In the genomic region with DNA sequence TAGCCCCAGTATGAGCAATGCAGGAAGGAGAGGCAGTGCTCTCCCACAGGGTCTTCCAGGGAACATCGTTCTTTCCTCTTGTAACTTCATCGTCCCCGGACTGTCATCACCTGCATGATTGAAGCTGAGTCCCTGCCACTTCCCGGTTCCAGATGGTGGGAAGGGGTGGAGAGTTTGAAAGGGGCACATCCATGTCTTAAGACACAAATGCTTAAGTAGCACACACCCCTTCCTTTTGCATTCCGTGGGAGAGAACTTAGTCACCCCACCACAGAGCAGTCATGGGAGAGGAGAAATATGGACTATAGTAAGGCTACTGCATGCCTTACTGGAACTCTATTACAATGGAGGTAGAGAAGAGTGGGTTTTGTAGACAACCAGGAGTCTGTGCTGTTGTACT, we compare ENCODE assay signal across 25 cellular contexts.
DNase-seq lines count a peak whose midpoint lies in the region; TF ChIP-seq lines count a peak whose summit lies in the region.
"Had no signal": no experiment of that assay in that cellular context is flagged by ENCODE, and none has a peak within 500 bp of the region (broad histone marks: within the 10 kb centered on the region; RNA-seq: fewer than 3 reads in every experiment).

No MANE protein-coding gene starts in this region.

- H3K4me2 ChIP-seq in skeletal muscle satellite cell (ENCODE audit: low read length) = peak overlapping the region; percentile 2
- H3K4me2 ChIP-seq: SK-N-SH had no signal

- TF ChIP-seq CTCF in foreskin fibroblast (IDR thresholded peaks at IDR 0.05; ENCODE audit: low read depth, low read length) = no peak

- H3K9me3 ChIP-seq in skeletal muscle satellite cell (replicated peaks; ENCODE audit: low read length) = no peaks in the 10 kb centered on the region
- H3K9me3 ChIP-seq: lower lobe of right lung, mucosa of descending colon, pancreas, SK-N-SH had no signal

- peaks cover 41% of the 10 kb centered on the region for H3K4me1 ChIP-seq in skeletal muscle satellite cell (ENCODE audit: control insufficient read depth, insufficient read depth, low read length)
- H3K4me1 ChIP-seq: lower lobe of right lung, pancreas had no signal

- H3K4me3 ChIP-seq in foreskin fibroblast (ENCODE audit: low read depth in 1 of 2, low read length in 2 of 2) (no peak overlapping the region), skeletal muscle satellite cell (ENCODE audit: low read length) (no peak overlapping the region)
- H3K4me3 ChIP-seq: dorsolateral prefrontal cortex, lower lobe of right lung, mucosa of descending colon, pancreas, right atrium auricular region had no signal

- peak; percentile 60 for DNase-seq in GM04503 (ENCODE audit: low read depth)
- peak; percentile 83 for DNase-seq in amniotic epithelial cell (ENCODE audit: low read depth)
- DNase-seq in foreskin fibroblast = peak; percentile 47 to 63
- no peak for DNase-seq in NCI-H2227 (lab: John Stamatoyannopoulos, UW; ENCODE audit: unreplicated experiment)
- no peak for DNase-seq in ACHN
- DNase-seq in GF-D8 (lab: John Stamatoyannopoulos, UW) = no peak
- DNase-seq: activated CD4-positive, alpha-beta memory T cell treated with anti-CD3 and anti-CD28 coated beads for 36 hours; activated CD8-positive, alpha-beta memory T cell treated with anti-CD3 and anti-CD28 coated beads, Interleukin-2, amount 50 U/mL, for 48 hours; anterior cingulate cortex; Calu3; DND-41; dorsolateral prefrontal cortex; H9; Kasumi-1; lower lobe of right lung; mucosa of descending colon; NCI-H1048; NCI-H1694 treated with DMSO at 0.1 percent for 48 hours; NCI-H524; nephron progenitor cell; pancreas; SK-N-SH; stimulated activated CD4-positive, alpha-beta T cell treated with anti-CD3 and anti-CD28 coated beads, Interleukin-2, amount 100 ng/mL, for 48 hours had no signal

- H3K36me3 ChIP-seq in skeletal muscle satellite cell (ENCODE audit: insufficient read depth, low read length) = no peaks in the 10 kb centered on the region
- H3K36me3 ChIP-seq: lower lobe of right lung, pancreas, right atrium auricular region had no signal

- in situ Hi-C loops in ACHN (cut with HindIII; ENCODE audit: low pct_ligation_motif_present, low pct_unique_long_range_greater_than_20kb, low sequenced_read_pairs) = no loop called here

- no peaks in the 10 kb centered on the region for H3K27me3 ChIP-seq in skeletal muscle satellite cell (ENCODE audit: control insufficient read depth, insufficient read depth, low read length)
- H3K27me3 ChIP-seq: dorsolateral prefrontal cortex, pancreas, right atrium auricular region had no signal

- peak overlapping the region; percentile 2 for H3K9ac ChIP-seq in skeletal muscle satellite cell (ENCODE audit: low read depth, low read length)
- H3K9ac ChIP-seq: SK-N-SH had no signal

Comparison
In these comparisons a context has a peak if more than half of its experiments do, and no peak if none do; other contexts are left out.
1. DNase-seq: peak in GM04503 (single experiment), amniotic epithelial cell (single experiment) and foreskin fibroblast (2 of 2); none in NCI-H2227 (single experiment), ACHN (single experiment) and GF-D8 (single experiment).